In the genomic region with DNA sequence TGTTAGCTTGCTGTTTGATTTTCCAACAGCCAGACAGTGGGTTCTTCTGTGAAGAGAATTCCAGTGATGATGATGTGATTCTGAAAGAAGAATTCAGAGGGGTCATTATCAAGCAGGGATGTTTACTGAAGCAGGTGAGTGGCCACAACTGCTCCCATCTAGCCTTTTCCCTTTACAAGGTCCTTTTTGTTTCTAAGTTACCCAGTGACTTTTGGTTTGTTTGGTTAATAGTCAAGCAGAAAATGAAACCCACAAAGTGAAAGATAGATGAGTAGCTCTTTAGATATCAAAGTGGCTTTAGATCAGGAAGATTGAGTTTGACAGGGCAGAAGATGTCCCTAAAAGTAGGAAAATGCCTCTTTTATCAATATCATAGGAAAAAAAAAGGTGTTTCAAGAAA, we compare ENCODE assay signal across 11 cellular contexts. TPM values are rescaled to one million over a fixed set of nuclear protein-coding genes. Genes with fewer than 3 reads are reported as not detected.
DNase-seq lines count a peak whose midpoint lies in the region; ATAC-seq and TF ChIP-seq lines count a peak whose summit lies in the region.
"Had no signal": no experiment of that assay in that cellular context is flagged by ENCODE, and none has a peak within 500 bp of the region (broad histone marks: within the 10 kb centered on the region; RNA-seq: fewer than 3 reads in every experiment).

No MANE protein-coding gene starts in this region.

- peaks cover 35% of the 10 kb centered on the region for H3K4me1 Mint-ChIP-seq in activated CD4-positive, alpha-beta T cell treated with anti-CD3 and anti-CD28 coated beads for 36 hours
- H3K4me1 Mint-ChIP-seq in stimulated activated effector memory CD8-positive, alpha-beta T cell treated with anti-CD3 and anti-CD28 coated beads, Interleukin-12 subunit alpha, Interleukin-12 subunit beta, amount 100 ng/mL, for 72 hours: peaks cover 75% of the 10 kb centered on the region

- H3K4me1 ChIP-seq in OCI-LY7 (ENCODE audit: insufficient read depth, low read length, poor library complexity, severe bottlenecking): peaks cover 92% of the 10 kb centered on the region
- no peaks in the 10 kb centered on the region for H3K4me1 ChIP-seq in psoas muscle
- H3K4me1 ChIP-seq in foreskin keratinocyte: no peaks in the 10 kb centered on the region

- H3K27me3 Mint-ChIP-seq in activated CD4-positive, alpha-beta T cell treated with anti-CD3 and anti-CD28 coated beads for 36 hours: peaks cover 4% of the 10 kb centered on the region

- no peak for TF ChIP-seq POLR2A in lower leg skin (IDR thresholded peaks at IDR 0.05)

- peak overlapping the region; percentile 23; the same call in 1 of the 2 replicates for H2AFZ ChIP-seq in OCI-LY7 (ENCODE audit: low read length)
- H2AFZ ChIP-seq: GM23338 had no signal

- BruUV-seq in OCI-LY7 (replicated peaks; lab: Mats Ljungman, UMichigan): no TSS peak

- no peaks in the 10 kb centered on the region for H3K9me3 Mint-ChIP-seq in activated CD4-positive, alpha-beta T cell treated with anti-CD3 and anti-CD28 coated beads for 36 hours (ENCODE audit: low read depth)
- no peaks in the 10 kb centered on the region for H3K9me3 Mint-ChIP-seq in stimulated activated effector memory CD8-positive, alpha-beta T cell treated with anti-CD3 and anti-CD28 coated beads, Interleukin-12 subunit alpha, Interleukin-12 subunit beta, amount 100 ng/mL, for 72 hours
- H3K9me3 Mint-ChIP-seq: GM23338 had no signal

- H3K27me3 ChIP-seq in psoas muscle (ENCODE audit: insufficient read depth in 3 of 3, low read length in 2 of 3) (no peaks in the 10 kb centered on the region), foreskin keratinocyte (peaks cover 35% of the 10 kb centered on the region)

- H3K9me3 ChIP-seq in OCI-LY7 (ENCODE audit: low read length) (no peaks in the 10 kb centered on the region), psoas muscle (no peaks in the 10 kb centered on the region)

- H3K36me3 ChIP-seq in OCI-LY7 (ENCODE audit: insufficient read depth, low read length) (peaks cover 73% of the 10 kb centered on the region), psoas muscle (ENCODE audit: insufficient read depth in 1 of 2, low read depth in 1 of 2) (no peaks in the 10 kb centered on the region)

- no peak for DNase-seq in activated CD4-positive, alpha-beta T cell treated with anti-CD3 and anti-CD28 coated beads for 36 hours
- DNase-seq in activated CD4-positive, alpha-beta T cell treated with anti-CD3 and anti-CD28 coated beads, Interleukin-2, amount 50 U/mL, for 48 hours: no peak
- DNase-seq in OCI-LY7 (ENCODE audit: low spot score) (no peak), psoas muscle (no peak), foreskin keratinocyte (no peak), lower leg skin (ENCODE audit: low spot score in 2 of 2) (no peak)
- no peak for DNase-seq in stimulated activated effector memory CD8-positive, alpha-beta T cell treated with anti-CD3 and anti-CD28 coated beads, Interleukin-12 subunit alpha, Interleukin-12 subunit beta, amount 100 ng/mL, for 72 hours (ENCODE audit: low spot score in 2 of 2)
- DNase-seq: 8988T had no signal

- no peaks in the 10 kb centered on the region for H3K9me2 ChIP-seq in OCI-LY7 (ENCODE audit: insufficient read depth, low read length)

- H3K79me2 ChIP-seq in OCI-LY7 (ENCODE audit: insufficient read depth, low read depth, low read length): peaks cover 36% of the 10 kb centered on the region

- H4K20me1 ChIP-seq in OCI-LY7 (ENCODE audit: insufficient read depth, low read length): no peaks in the 10 kb centered on the region

- TF ChIP-seq CTCF in OCI-LY7 (conservative IDR thresholded peaks at IDR 0.05; ENCODE audit: low read length) (no peak), psoas muscle (IDR thresholded peaks at IDR 0.05) (no peak), foreskin keratinocyte (conservative IDR thresholded peaks at IDR 0.05) (no peak), lower leg skin (IDR thresholded peaks at IDR 0.05) (no peak)

- peak overlapping the region; percentile 72 for H3K27ac Mint-ChIP-seq in activated CD4-positive, alpha-beta T cell treated with anti-CD3 and anti-CD28 coated beads for 36 hours
- peak overlapping the region; percentile 92 for H3K27ac Mint-ChIP-seq in stimulated activated effector memory CD8-positive, alpha-beta T cell treated with anti-CD3 and anti-CD28 coated beads, Interleukin-12 subunit alpha, Interleukin-12 subunit beta, amount 100 ng/mL, for 72 hours
- H3K27ac Mint-ChIP-seq: GM23338 had no signal

- POLR2A ChIA-PET in activated CD4-positive, alpha-beta T cell treated with anti-CD3 and anti-CD28 coated beads for 36 hours (lab: Charles Lee): interaction anchor here (0.7 kb wide), 1 partner anchor 211 kb away, joined by 4 read pairs; no protein-coding TSS in a partner anchor
- POLR2A ChIA-PET in OCI-LY7 (lab: Charles Lee): interaction anchor here (0.6 to 2.0 kb wide), 9 partner anchors 22 to 1404 kb away, joined by 3 to 10 read pairs (median 4); no protein-coding TSS in a partner anchor

- H3K27ac ChIP-seq in OCI-LY7 (ENCODE audit: low read depth, low read length, poor library complexity, severe bottlenecking) (peak overlapping the region; percentile 87), psoas muscle (no peak overlapping the region), foreskin keratinocyte (no peak overlapping the region)

- peak; percentile 34 for ATAC-seq in activated CD4-positive, alpha-beta T cell treated with anti-CD3 and anti-CD28 coated beads for 36 hours
- ATAC-seq in GM21786 (IDR thresholded peaks at IDR 0.05; ENCODE audit: unreplicated experiment): peak; percentile 39
- peak; percentile 46 for ATAC-seq in stimulated activated effector memory CD8-positive, alpha-beta T cell treated with anti-CD3 and anti-CD28 coated beads, Interleukin-12 subunit alpha, Interleukin-12 subunit beta, amount 100 ng/mL, for 72 hours
- ATAC-seq in psoas muscle: no peak
- no peak for ATAC-seq in foreskin keratinocyte
- ATAC-seq: GM23338 had no signal

- no peak overlapping the region for H3K4me3 Mint-ChIP-seq in activated CD4-positive, alpha-beta T cell treated with anti-CD3 and anti-CD28 coated beads for 36 hours
- H3K4me3 Mint-ChIP-seq in stimulated activated effector memory CD8-positive, alpha-beta T cell treated with anti-CD3 and anti-CD28 coated beads, Interleukin-12 subunit alpha, Interleukin-12 subunit beta, amount 100 ng/mL, for 72 hours: peak overlapping the region; percentile 66
- H3K4me3 Mint-ChIP-seq: GM23338 had no signal

- intact Hi-C loops in activated CD4-positive, alpha-beta T cell treated with anti-CD3 and anti-CD28 coated beads for 36 hours (cut with DNase I, micrococcal nuclease): loop anchor here (1.0 to 2.0 kb wide), 2 partner anchors 34 to 36 kb away; no protein-coding TSS in a partner anchor
- intact Hi-C loops in OCI-LY7 (cut with micrococcal nuclease; ENCODE audit: unreplicated experiment) (no loop called here), psoas muscle (cut with DNase I) (no loop called here), lower leg skin (cut with DNase I; ENCODE audit: low total_unique reads) (no loop called here)

- CTCF ChIA-PET in activated CD4-positive, alpha-beta T cell treated with anti-CD3 and anti-CD28 coated beads for 36 hours (lab: Charles Lee): interaction anchor here (0.6 to 1.4 kb wide), 11 partner anchors 9 to 328 kb away, joined by 3 to 6 read pairs (median 3); partner anchors contain the start of gene APLF
- CTCF ChIA-PET in OCI-LY7 (lab: Charles Lee; ENCODE audit: unreplicated experiment): interaction anchor here (0.8 to 1.2 kb wide), 2 partner anchors 22 to 23 kb away, joined by 3 to 5 read pairs; no protein-coding TSS in a partner anchor

- H3K4me3 ChIP-seq in OCI-LY7 (ENCODE audit: low read depth, low read length, poor library complexity, severe bottlenecking) (peak overlapping the region; percentile 63), psoas muscle (no peak overlapping the region), lower leg skin (ENCODE audit: low read depth, poor library complexity, severe bottlenecking) (no peak overlapping the region)
- H3K4me3 ChIP-seq: GM23338 had no signal

- peak overlapping the region; percentile 69 for H3K4me2 ChIP-seq in OCI-LY7 (ENCODE audit: low read length)
- H3K4me2 ChIP-seq: GM23338 had no signal

- H3K36me3 Mint-ChIP-seq in activated CD4-positive, alpha-beta T cell treated with anti-CD3 and anti-CD28 coated beads for 36 hours (ENCODE audit: low read depth): no peaks in the 10 kb centered on the region
- H3K36me3 Mint-ChIP-seq in stimulated activated effector memory CD8-positive, alpha-beta T cell treated with anti-CD3 and anti-CD28 coated beads, Interleukin-12 subunit alpha, Interleukin-12 subunit beta, amount 100 ng/mL, for 72 hours: peaks cover 86% of the 10 kb centered on the region

RNA-seq across cellular contexts. Expression of gene PLEK, which starts 23.3 kb away (rescaled TPM):
- total RNA-seq in activated CD4-positive, alpha-beta T cell treated with anti-CD3 and anti-CD28 coated beads for 36 hours: under 1 TPM; 0.60 to 0.89 TPM
- 20.8 and 27.3 TPM in 2 replicates for total RNA-seq in OCI-LY7 (2014; rRNA removed; shearing (Covaris generic))
- 80.6 and 88.7 TPM in 2 replicates for total RNA-seq in OCI-LY7 (2022)
- 1 to 10 TPM; 2.3 to 3.9 (median 2.9) TPM for total RNA-seq in psoas muscle
- 1 to 10 TPM in 1 of 3 donors, under 1 TPM in 2; 0.89 to 1.2 (median 0.99) TPM for polyA plus RNA-seq in psoas muscle
- total RNA-seq in foreskin keratinocyte: not detected in 2 replicates
- polyA plus RNA-seq in foreskin keratinocyte: not detected in 2 replicates
- total RNA-seq in lower leg skin: 1 to 10 TPM; 1.3 to 3.0 (median 2.2) TPM
- total RNA-seq: GM23338, HT-29 had no signal

Comparison
In these comparisons a context has a peak if more than half of its experiments do, and no peak if none do; other contexts are left out.
1. ATAC-seq: peak in activated CD4-positive, alpha-beta T cell treated with anti-CD3 and anti-CD28 coated beads for 36 hours (single experiment), GM21786 (single experiment) and stimulated activated effector memory CD8-positive, alpha-beta T cell treated with anti-CD3 and anti-CD28 coated beads, Interleukin-12 subunit alpha, Interleukin-12 subunit beta, amount 100 ng/mL, for 72 hours (single experiment); none in psoas muscle (0 of 4) and foreskin keratinocyte (single experiment).
2. RNA of gene PLEK, which starts 23.3 kb away (total RNA-seq): 20.8 to 88.7 TPM in OCI-LY7; 2.3 to 3.9 TPM in psoas muscle, 1.3 to 3.0 TPM in lower leg skin, 0.60 to 0.89 TPM in activated CD4-positive, alpha-beta T cell treated with anti-CD3 and anti-CD28 coated beads for 36 hours and not detected in foreskin keratinocyte; every median in the first group is over 4 times any median in the second.
3. intact Hi-C loops: an anchor here in activated CD4-positive, alpha-beta T cell treated with anti-CD3 and anti-CD28 coated beads for 36 hours (1.0 to 2.0 kb wide); none called in OCI-LY7, psoas muscle and lower leg skin.